23 cellular contexts compared by ENCODE assay signal in genomic region chr11:3221408-3222002, GRCh38. TPM values are rescaled to one million over a fixed set of nuclear protein-coding genes. Genes with fewer than 3 reads are reported as not detected.
A peak's percentile ranks its signal among the peaks of the same experiment; 100 is the strongest.
DNase-seq lines count a peak whose midpoint lies in the region; ATAC-seq and TF ChIP-seq lines count a peak whose summit lies in the region.
"Had no signal": no experiment of that assay in that cellular context is flagged by ENCODE, and none has a peak within 500 bp of the region (broad histone marks: within the 10 kb centered on the region; RNA-seq: fewer than 3 reads in every experiment).

No MANE protein-coding gene starts in this region.

- TF ChIP-seq CTCF in WTC11 (IDR thresholded peaks at IDR 0.05) (no peak), foreskin fibroblast (IDR thresholded peaks at IDR 0.05; ENCODE audit: low read depth, low read length) (no peak), type B pancreatic cell (conservative IDR thresholded peaks at IDR 0.05) (no peak)

- peaks cover 10% of the 10 kb centered on the region for H3K4me1 Mint-ChIP-seq in activated naive CD8-positive, alpha-beta T cell treated with anti-CD3 and anti-CD28 coated beads, Interleukin-2, amount 10 ng/mL, durations not matched to agents 7 days and 5 days
- H3K4me1 Mint-ChIP-seq in activated naive CD8-positive, alpha-beta T cell treated with anti-CD3 and anti-CD28 coated beads for 36 hours = peaks cover 12% of the 10 kb centered on the region
- peaks cover 37% of the 10 kb centered on the region for H3K4me1 Mint-ChIP-seq in WTC11
- H3K4me1 Mint-ChIP-seq in type B pancreatic cell (ENCODE audit: unreplicated experiment) = peaks cover 6% of the 10 kb centered on the region

- no peak for ATAC-seq in activated naive CD8-positive, alpha-beta T cell treated with anti-CD3 and anti-CD28 coated beads, Interleukin-2, amount 10 ng/mL, durations not matched to agents 7 days and 5 days (ENCODE audit: low read depth)
- ATAC-seq in WTC11 = no peak
- ATAC-seq in GM21526 (IDR thresholded peaks at IDR 0.05; ENCODE audit: low FRiP score, unreplicated experiment) = no peak
- no peak for ATAC-seq in GM21360 (IDR thresholded peaks at IDR 0.05; ENCODE audit: unreplicated experiment)
- ATAC-seq: activated CD8-positive, alpha-beta T cell treated with anti-CD3 and anti-CD28 coated beads, Interleukin-2, amount 10 ng/mL, durations not matched to agents 7 days and 5 days had no signal

- H3K27ac Mint-ChIP-seq in activated naive CD8-positive, alpha-beta T cell treated with anti-CD3 and anti-CD28 coated beads, Interleukin-2, amount 10 ng/mL, durations not matched to agents 7 days and 5 days = no peak overlapping the region
- no peak overlapping the region for H3K27ac Mint-ChIP-seq in activated naive CD8-positive, alpha-beta T cell treated with anti-CD3 and anti-CD28 coated beads for 36 hours
- H3K27ac Mint-ChIP-seq in WTC11 (no peak overlapping the region), type B pancreatic cell (no peak overlapping the region)
- H3K27ac Mint-ChIP-seq: activated CD8-positive, alpha-beta T cell treated with anti-CD3 and anti-CD28 coated beads, Interleukin-2, amount 10 ng/mL, durations not matched to agents 7 days and 5 days; activated T-cell treated with anti-CD3 and anti-CD28 coated beads, Interleukin-2, amount 50 U/mL, for 24 hours; HFFc6; memory B cell; T-helper 2 cell treated with Interferon-gamma antibody and Interleukin-4, amounts not matched to agents 5 μg/mL and 100 μg/mL, for 36 hours had no signal

- CTCF ChIA-PET in WTC11 (lab: Charles Lee) = interaction anchor here (0.9 to 3.0 kb wide), 2 partner anchors 61 to 130 kb away, joined by 3 to 14 read pairs; no protein-coding TSS in a partner anchor

- no peak overlapping the region for H3K4me3 Mint-ChIP-seq in activated naive CD8-positive, alpha-beta T cell treated with anti-CD3 and anti-CD28 coated beads, Interleukin-2, amount 10 ng/mL, durations not matched to agents 7 days and 5 days
- H3K4me3 Mint-ChIP-seq in activated naive CD8-positive, alpha-beta T cell treated with anti-CD3 and anti-CD28 coated beads for 36 hours = no peak overlapping the region
- H3K4me3 Mint-ChIP-seq in WTC11 (no peak overlapping the region), type B pancreatic cell (no peak overlapping the region)
- H3K4me3 Mint-ChIP-seq: activated CD8-positive, alpha-beta T cell treated with anti-CD3 and anti-CD28 coated beads, Interleukin-2, amount 10 ng/mL, durations not matched to agents 7 days and 5 days; activated T-cell treated with anti-CD3 and anti-CD28 coated beads, Interleukin-2, amount 50 U/mL, for 24 hours; HFFc6; memory B cell; T-helper 2 cell treated with Interferon-gamma antibody and Interleukin-4, amounts not matched to agents 5 μg/mL and 100 μg/mL, for 36 hours had no signal

- no peaks in the 10 kb centered on the region for H3K9me3 Mint-ChIP-seq in activated naive CD8-positive, alpha-beta T cell treated with anti-CD3 and anti-CD28 coated beads, Interleukin-2, amount 10 ng/mL, durations not matched to agents 7 days and 5 days
- H3K9me3 Mint-ChIP-seq in activated naive CD8-positive, alpha-beta T cell treated with anti-CD3 and anti-CD28 coated beads for 36 hours = no peaks in the 10 kb centered on the region
- H3K9me3 Mint-ChIP-seq in WTC11 (no peaks in the 10 kb centered on the region), type B pancreatic cell (no peaks in the 10 kb centered on the region)
- H3K9me3 Mint-ChIP-seq: activated T-cell treated with anti-CD3 and anti-CD28 coated beads, Interleukin-2, amount 50 U/mL, for 24 hours; HFFc6; memory B cell; T-helper 2 cell treated with Interferon-gamma antibody and Interleukin-4, amounts not matched to agents 5 μg/mL and 100 μg/mL, for 36 hours had no signal

- POLR2A ChIA-PET in activated naive CD8-positive, alpha-beta T cell treated with anti-CD3 and anti-CD28 coated beads, Interleukin-2, amount 10 ng/mL, durations not matched to agents 7 days and 5 days (lab: Charles Lee) = no interaction called here
- POLR2A ChIA-PET in WTC11 (lab: Charles Lee) = no interaction called here

- H3K4me3 ChIP-seq in foreskin fibroblast (ENCODE audit: low read depth in 1 of 2, low read length in 2 of 2) = no peak overlapping the region
- H3K4me3 ChIP-seq: adrenal gland had no signal

- peaks cover 12% of the 10 kb centered on the region for H3K27me3 Mint-ChIP-seq in activated naive CD8-positive, alpha-beta T cell treated with anti-CD3 and anti-CD28 coated beads, Interleukin-2, amount 10 ng/mL, durations not matched to agents 7 days and 5 days
- H3K27me3 Mint-ChIP-seq in activated naive CD8-positive, alpha-beta T cell treated with anti-CD3 and anti-CD28 coated beads for 36 hours = peaks cover 19% of the 10 kb centered on the region
- H3K27me3 Mint-ChIP-seq in WTC11 (ENCODE audit: low read depth) = no peaks in the 10 kb centered on the region; the same call in 1 of the 2 replicates
- H3K27me3 Mint-ChIP-seq in type B pancreatic cell = peaks cover 29% of the 10 kb centered on the region

- peak; percentile 21 for DNase-seq in activated naive CD8-positive, alpha-beta T cell treated with anti-CD3 and anti-CD28 coated beads, Interleukin-2, amount 10 ng/mL, durations not matched to agents 7 days and 5 days
- no peak for DNase-seq in activated naive CD8-positive, alpha-beta T cell treated with anti-CD3 and anti-CD28 coated beads for 36 hours
- peak; percentile 11 for DNase-seq in WTC11 (ENCODE audit: low spot score)
- DNase-seq in foreskin fibroblast = peak; percentile 12 to 43
- peak; percentile 67 for DNase-seq in type B pancreatic cell (ENCODE audit: extremely low spot score, unreplicated experiment)
- DNase-seq in NCI-H446 treated with DMSO at 0.1 percent for 48 hours (lab: John Stamatoyannopoulos, UW) = no peak
- DNase-seq: activated T-cell treated with anti-CD3 and anti-CD28 coated beads, Interleukin-2, amount 50 U/mL, for 24 hours; C1 segment of cervical spinal cord; cortex of kidney; HFFc6; kidney glomerular epithelial cell; NCI-H2081; NCI-H446; small intestine; stimulated activated CD4-positive, alpha-beta T cell treated with anti-CD3 and anti-CD28 coated beads, Interleukin-1b, Interleukin-23, amount 100 ng/mL, for 48 hours; substantia nigra had no signal

- H3K36me3 Mint-ChIP-seq in activated naive CD8-positive, alpha-beta T cell treated with anti-CD3 and anti-CD28 coated beads, Interleukin-2, amount 10 ng/mL, durations not matched to agents 7 days and 5 days = no peaks in the 10 kb centered on the region
- no peaks in the 10 kb centered on the region for H3K36me3 Mint-ChIP-seq in activated naive CD8-positive, alpha-beta T cell treated with anti-CD3 and anti-CD28 coated beads for 36 hours
- no peaks in the 10 kb centered on the region for H3K36me3 Mint-ChIP-seq in WTC11
- no peaks in the 10 kb centered on the region for H3K36me3 Mint-ChIP-seq in type B pancreatic cell
- H3K36me3 Mint-ChIP-seq: memory B cell had no signal

TF ChIP-seq in WTC11, 78 proteins besides CTCF, POLR2A, EP300 and RAD21 (continues in another document):
- TF ChIP-seq IRF1 (CRISPR knock-in tag; IDR thresholded peaks at IDR 0.05) (no peak), FOXP1 (CRISPR knock-in tag; IDR thresholded peaks at IDR 0.05; ENCODE audit: borderline replicate concordance) (no peak), ZBTB21 (CRISPR knock-in tag; IDR thresholded peaks at IDR 0.05; ENCODE audit: borderline replicate concordance) (no peak)
- TF ChIP-seq, protein P1, sequence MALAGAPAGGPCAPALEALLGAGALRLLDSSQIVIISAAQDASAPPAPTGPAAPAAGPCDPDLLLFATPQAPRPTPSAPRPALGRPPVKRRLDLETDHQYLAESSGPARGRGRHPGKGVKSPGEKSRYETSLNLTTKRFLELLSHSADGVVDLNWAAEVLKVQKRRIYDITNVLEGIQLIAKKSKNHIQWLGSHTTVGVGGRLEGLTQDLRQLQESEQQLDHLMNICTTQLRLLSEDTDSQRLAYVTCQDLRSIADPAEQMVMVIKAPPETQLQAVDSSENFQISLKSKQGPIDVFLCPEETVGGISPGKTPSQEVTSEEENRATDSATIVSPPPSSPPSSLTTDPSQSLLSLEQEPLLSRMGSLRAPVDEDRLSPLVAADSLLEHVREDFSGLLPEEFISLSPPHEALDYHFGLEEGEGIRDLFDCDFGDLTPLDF (CRISPR knock-in tag; IDR thresholded peaks at IDR 0.05) = no peak

RNA-seq across cellular contexts. Expression of gene MRGPRG, which starts 2.9 kb away (rescaled TPM):
- total RNA-seq in activated naive CD8-positive, alpha-beta T cell treated with anti-CD3 and anti-CD28 coated beads, Interleukin-2, amount 10 ng/mL, durations not matched to agents 7 days and 5 days = not detected
- total RNA-seq in activated naive CD8-positive, alpha-beta T cell treated with anti-CD3 and anti-CD28 coated beads for 36 hours = not detected
- total RNA-seq in WTC11 (2021) (not detected in 3 replicates), type B pancreatic cell (ENCODE audit: low replicate concordance) (not detected in 2 replicates)
- total RNA-seq: activated CD8-positive, alpha-beta T cell treated with anti-CD3 and anti-CD28 coated beads, Interleukin-2, amount 10 ng/mL, durations not matched to agents 7 days and 5 days; adrenal gland; HFFc6; OCI-LY7 had no signal

RNA-seq across cellular contexts. Expression of gene MRGPRE, which starts 10.7 kb away (rescaled TPM):
- total RNA-seq in activated naive CD8-positive, alpha-beta T cell treated with anti-CD3 and anti-CD28 coated beads, Interleukin-2, amount 10 ng/mL, durations not matched to agents 7 days and 5 days = not detected
- not detected for total RNA-seq in activated naive CD8-positive, alpha-beta T cell treated with anti-CD3 and anti-CD28 coated beads for 36 hours
- total RNA-seq in WTC11 (2021) (not detected in 3 replicates), type B pancreatic cell (ENCODE audit: low replicate concordance) (not detected in 2 replicates)
- total RNA-seq: activated CD8-positive, alpha-beta T cell treated with anti-CD3 and anti-CD28 coated beads, Interleukin-2, amount 10 ng/mL, durations not matched to agents 7 days and 5 days; adrenal gland; HFFc6; OCI-LY7 had no signal

RNA-seq across cellular contexts. Expression of gene OSBPL5, which starts 56.4 kb away (rescaled TPM):
- 10 to 100 TPM; 13.0 to 13.2 TPM for total RNA-seq in activated naive CD8-positive, alpha-beta T cell treated with anti-CD3 and anti-CD28 coated beads, Interleukin-2, amount 10 ng/mL, durations not matched to agents 7 days and 5 days
- 1 to 10 TPM; 6.6 to 7.3 TPM for total RNA-seq in activated naive CD8-positive, alpha-beta T cell treated with anti-CD3 and anti-CD28 coated beads for 36 hours
- total RNA-seq in WTC11 (2021) = 13.1 to 17.7 TPM (median 14.8 TPM) in 3 replicates
- total RNA-seq in type B pancreatic cell (ENCODE audit: low replicate concordance) = 29.8 and 33.1 TPM in 2 replicates

Comparison
In these comparisons a context has a peak if more than half of its experiments do, and no peak if none do; other contexts are left out.
1. DNase-seq: peak in activated naive CD8-positive, alpha-beta T cell treated with anti-CD3 and anti-CD28 coated beads, Interleukin-2, amount 10 ng/mL, durations not matched to agents 7 days and 5 days (single experiment), WTC11 (single experiment), foreskin fibroblast (2 of 2) and type B pancreatic cell (single experiment); none in activated naive CD8-positive, alpha-beta T cell treated with anti-CD3 and anti-CD28 coated beads for 36 hours (single experiment) and NCI-H446 treated with DMSO at 0.1 percent for 48 hours (single experiment).